In the genomic region with DNA sequence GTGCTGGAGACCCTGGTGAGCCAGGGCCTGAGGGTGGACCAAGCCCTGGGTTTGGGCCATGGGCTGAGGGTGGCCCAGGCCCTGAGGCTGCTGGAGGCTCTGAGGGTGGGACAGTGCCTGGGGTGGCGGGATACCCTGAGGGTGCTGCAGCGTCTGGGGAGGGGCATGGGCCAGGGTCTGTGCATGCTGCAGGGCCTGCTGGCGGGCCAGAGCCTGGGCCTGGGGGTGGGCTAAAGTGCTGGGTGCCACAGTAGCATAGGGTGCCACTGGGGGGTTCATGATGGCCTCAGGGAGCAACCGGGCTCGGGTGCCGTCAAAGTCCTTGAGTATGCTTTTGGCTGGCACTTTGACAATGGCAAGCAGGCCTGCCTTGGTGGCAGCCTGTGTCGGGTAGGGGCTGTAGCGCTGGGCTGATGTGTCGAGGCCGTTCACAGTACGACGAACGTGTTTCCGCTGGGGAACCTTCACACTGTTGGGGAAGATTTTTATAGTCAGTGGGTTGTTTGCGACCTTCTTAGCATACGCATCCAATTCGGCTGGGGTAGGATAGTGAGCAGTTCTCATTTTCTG, we compare ENCODE assay signal across 26 cellular contexts. TPM values are rescaled to one million over a fixed set of nuclear protein-coding genes. Genes with fewer than 3 reads are reported as not detected.
A peak's percentile ranks its signal among the peaks of the same experiment; 100 is the strongest.
DNase-seq lines count a peak whose midpoint lies in the region; TF ChIP-seq lines count a peak whose summit lies in the region.
"Had no signal": no experiment of that assay in that cellular context is flagged by ENCODE, and none has a peak within 500 bp of the region (broad histone marks: within the 10 kb centered on the region; RNA-seq: fewer than 3 reads in every experiment).

No MANE protein-coding gene starts in this region.

- H3K4me1 ChIP-seq in mesenchymal stem cell (ENCODE audit: control insufficient read depth, insufficient read depth, low read depth, low read length) (peaks cover 20% of the 10 kb centered on the region), adrenal gland (replicated peaks in 1 of 2) (peaks cover 0 to 5% of the 10 kb centered on the region in 2 donors)

- H3K27me3 ChIP-seq in mesenchymal stem cell (ENCODE audit: control insufficient read depth in 1 of 2, insufficient read depth in 1 of 2, low read length in 2 of 2) (no peaks in the 10 kb centered on the region), adrenal gland (no peaks in the 10 kb centered on the region)
- H3K27me3 ChIP-seq: right lobe of liver, testis had no signal

- H3K36me3 Mint-ChIP-seq in activated T-cell treated with anti-CD3 and anti-CD28 coated beads, Interleukin-2, amount 50 U/mL, for 24 hours (ENCODE audit: low read depth): peaks cover 84% of the 10 kb centered on the region
- H3K36me3 Mint-ChIP-seq in brain: peaks cover 26% of the 10 kb centered on the region

- H3K9me3 Mint-ChIP-seq in activated T-cell treated with anti-CD3 and anti-CD28 coated beads, Interleukin-2, amount 50 U/mL, for 24 hours: no peaks in the 10 kb centered on the region
- H3K9me3 Mint-ChIP-seq in brain: no peaks in the 10 kb centered on the region
- H3K9me3 Mint-ChIP-seq: activated CD4-positive, alpha-beta T cell treated with anti-CD3 and anti-CD28 coated beads, Interleukin-2, amount 10 ng/mL, durations not matched to agents 7 days and 5 days; activated naive CD8-positive, alpha-beta T cell treated with anti-CD3 and anti-CD28 coated beads, Interleukin-2, amount 10 ng/mL, durations not matched to agents 7 days and 5 days; activated T-helper 1 cell treated with anti-CD3 and anti-CD28 coated beads, Interleukin-12 subunit alpha, Interleukin-12 subunit beta, Interleukin-2, Interleukin-4 antibody, amounts not matched to agents 30 ng/mL and 10 ng/mL and 1 ng/mL, durations not matched to agents 14 hours and 24 hours and 36 hours; CD4-positive, CD25-positive, alpha-beta regulatory T cell; nephron had no signal

- peaks cover 30% of the 10 kb centered on the region for H3K79me1 ChIP-seq in mesenchymal stem cell (replicated peaks; ENCODE audit: low read length, poor library complexity, severe bottlenecking)

- no peak overlapping the region for H2BK12ac ChIP-seq in mesenchymal stem cell (ENCODE audit: low read length in 2 of 2)

- TF ChIP-seq POLR2A in adrenal gland (IDR thresholded peaks at IDR 0.05): no peak

- no peak overlapping the region for H2BK15ac ChIP-seq in mesenchymal stem cell (ENCODE audit: low read depth, poor library complexity, severe bottlenecking)

- no peak overlapping the region for H3K14ac ChIP-seq in mesenchymal stem cell (ENCODE audit: low read length in 2 of 2)

- H3K36me3 ChIP-seq in mesenchymal stem cell (ENCODE audit: control insufficient read depth in 1 of 2, insufficient read depth in 2 of 2, low read depth in 1 of 2, low read length in 2 of 2) (peaks cover 26 to 61% of the 10 kb centered on the region in 2 experiments), adrenal gland (replicated peaks in 1 of 2) (peaks cover 0 to 24% of the 10 kb centered on the region in 2 donors)

- peak overlapping the region; percentile 9 for H3K27ac Mint-ChIP-seq in activated T-cell treated with anti-CD3 and anti-CD28 coated beads, Interleukin-2, amount 50 U/mL, for 24 hours
- H3K27ac Mint-ChIP-seq in brain: peak overlapping the region in 3 of 5 experiments; percentile 2 to 75 (median 10)
- H3K27ac Mint-ChIP-seq: activated CD4-positive, alpha-beta T cell treated with anti-CD3 and anti-CD28 coated beads, Interleukin-2, amount 10 ng/mL, durations not matched to agents 7 days and 5 days; activated naive CD8-positive, alpha-beta T cell treated with anti-CD3 and anti-CD28 coated beads, Interleukin-2, amount 10 ng/mL, durations not matched to agents 7 days and 5 days; activated T-helper 1 cell treated with anti-CD3 and anti-CD28 coated beads, Interleukin-12 subunit alpha, Interleukin-12 subunit beta, Interleukin-2, Interleukin-4 antibody, amounts not matched to agents 30 ng/mL and 10 ng/mL and 1 ng/mL, durations not matched to agents 14 hours and 24 hours and 36 hours; nephron had no signal

- H3K4me3 Mint-ChIP-seq in activated T-cell treated with anti-CD3 and anti-CD28 coated beads, Interleukin-2, amount 50 U/mL, for 24 hours: no peak overlapping the region
- no peak overlapping the region for H3K4me3 Mint-ChIP-seq in brain
- H3K4me3 Mint-ChIP-seq: activated CD4-positive, alpha-beta T cell treated with anti-CD3 and anti-CD28 coated beads, Interleukin-2, amount 10 ng/mL, durations not matched to agents 7 days and 5 days; activated naive CD8-positive, alpha-beta T cell treated with anti-CD3 and anti-CD28 coated beads, Interleukin-2, amount 10 ng/mL, durations not matched to agents 7 days and 5 days; activated T-helper 1 cell treated with anti-CD3 and anti-CD28 coated beads, Interleukin-12 subunit alpha, Interleukin-12 subunit beta, Interleukin-2, Interleukin-4 antibody, amounts not matched to agents 30 ng/mL and 10 ng/mL and 1 ng/mL, durations not matched to agents 14 hours and 24 hours and 36 hours; CD4-positive, CD25-positive, alpha-beta regulatory T cell; nephron had no signal

- no peak overlapping the region for H3K23ac ChIP-seq in mesenchymal stem cell (ENCODE audit: low read length in 2 of 2)

- H4K8ac ChIP-seq in mesenchymal stem cell (ENCODE audit: low read length): no peak overlapping the region

- no peaks in the 10 kb centered on the region for H3K27me3 Mint-ChIP-seq in activated T-cell treated with anti-CD3 and anti-CD28 coated beads, Interleukin-2, amount 50 U/mL, for 24 hours
- no peaks in the 10 kb centered on the region for H3K27me3 Mint-ChIP-seq in brain
- H3K27me3 Mint-ChIP-seq: activated CD4-positive, alpha-beta T cell treated with anti-CD3 and anti-CD28 coated beads, Interleukin-2, amount 10 ng/mL, durations not matched to agents 7 days and 5 days; activated naive CD8-positive, alpha-beta T cell treated with anti-CD3 and anti-CD28 coated beads, Interleukin-2, amount 10 ng/mL, durations not matched to agents 7 days and 5 days; CD4-positive, CD25-positive, alpha-beta regulatory T cell had no signal

- H3K27ac ChIP-seq in mesenchymal stem cell (ENCODE audit: low read length, poor library complexity, severe bottlenecking): no peak overlapping the region
- peak overlapping the region; percentile 60 for H3K27ac ChIP-seq in substantia nigra (ENCODE audit: low read depth, low read length, poor library complexity, severe bottlenecking)
- no peak overlapping the region for H3K27ac ChIP-seq in adrenal gland
- H3K27ac ChIP-seq: right lobe of liver, testis, WERI-Rb-1 had no signal

- WGBS in mesenchymal stem cell: 95% methylated on average over 17 of the region's 17 CpGs
- WGBS in adrenal gland, 4 donors: 78 to 93% (median 85%) methylated on average over 10 to 17 of the region's 17 CpGs

- H3K4me2 ChIP-seq in mesenchymal stem cell (ENCODE audit: low read length, poor library complexity, severe bottlenecking): no peak overlapping the region

- H3K18ac ChIP-seq in mesenchymal stem cell (ENCODE audit: low read depth in 1 of 2, low read length in 2 of 2): no peak overlapping the region

- no peaks in the 10 kb centered on the region for H3K9me3 ChIP-seq in mesenchymal stem cell (ENCODE audit: control insufficient read depth, low read length)
- H3K9me3 ChIP-seq in adrenal gland (replicated peaks in 1 of 3): no peaks in the 10 kb centered on the region
- H3K9me3 ChIP-seq: lower lobe of right lung, right lobe of liver, testis had no signal

- H4K91ac ChIP-seq in mesenchymal stem cell (ENCODE audit: low read length): peak overlapping the region; percentile 22

- H2AFZ ChIP-seq in mesenchymal stem cell (ENCODE audit: low read depth, low read length): no peak overlapping the region

- H2AK5ac ChIP-seq in mesenchymal stem cell (ENCODE audit: low read length, severe bottlenecking): no peak overlapping the region

- no peak overlapping the region for H3K4ac ChIP-seq in mesenchymal stem cell (ENCODE audit: low read depth in 1 of 2, low read length in 2 of 2)

- H3K4me1 Mint-ChIP-seq in activated T-cell treated with anti-CD3 and anti-CD28 coated beads, Interleukin-2, amount 50 U/mL, for 24 hours (ENCODE audit: low read depth): peaks cover 17% of the 10 kb centered on the region
- H3K4me1 Mint-ChIP-seq in brain: peaks cover 25% of the 10 kb centered on the region

- H3K4me3 ChIP-seq in mesenchymal stem cell (ENCODE audit: insufficient read depth in 1 of 2, low read depth in 1 of 2, low read length in 2 of 2): no peak overlapping the region
- no peak overlapping the region for H3K4me3 ChIP-seq in adrenal gland
- H3K4me3 ChIP-seq: lower lobe of right lung, right lobe of liver, testis had no signal

- no peak overlapping the region for H2BK120ac ChIP-seq in mesenchymal stem cell (ENCODE audit: low read depth, low read length)

- intact Hi-C loops in adrenal gland (cut with DNase I): loop anchor here in 1 of 2 donors (10.0 kb wide), 2 partner anchors 85 to 155 kb away; a partner anchor contains a TSS

- no peak overlapping the region for H3K9ac ChIP-seq in mesenchymal stem cell (ENCODE audit: low read length)

- TF ChIP-seq CTCF in brain (conservative IDR thresholded peaks at IDR 0.05) (no peak), adrenal gland (IDR thresholded peaks at IDR 0.05) (no peak)

- H2BK5ac ChIP-seq in mesenchymal stem cell (ENCODE audit: low read depth, low read length, poor library complexity, severe bottlenecking): no peak overlapping the region

- no peak for DNase-seq in activated T-cell treated with anti-CD3 and anti-CD28 coated beads, Interleukin-2, amount 50 U/mL, for 24 hours
- no peak for DNase-seq in activated T-cell treated with anti-CD3 and anti-CD28 coated beads, Interleukin-2, amount 50 U/mL, for 48 hours
- no peak for DNase-seq in mesenchymal stem cell
- DNase-seq in substantia nigra (lab: John Stamatoyannopoulos, UW): peak in 1 of 49 donors; percentile 9
- DNase-seq in NCI-H526 treated with DMSO at 0.1 percent for 48 hours (lab: John Stamatoyannopoulos, UW): no peak
- no peak for DNase-seq in iPS-NIHi7 (ENCODE audit: extremely low spot score)
- DNase-seq in adrenal gland: no peak
- DNase-seq: 8988T; activated CD4-positive, alpha-beta T cell treated with anti-CD3 and anti-CD28 coated beads, Interleukin-2, amount 10 ng/mL, durations not matched to agents 7 days and 5 days; activated naive CD8-positive, alpha-beta T cell treated with anti-CD3 and anti-CD28 coated beads, Interleukin-2, amount 10 ng/mL, durations not matched to agents 7 days and 5 days; CD4-positive, CD25-positive, alpha-beta regulatory T cell; IMR-90; lower lobe of right lung; NCI-H1694; NCI-H2171; NCI-H524 treated with DMSO at 0.1 percent for 48 hours; right lobe of liver; SHP77; stimulated activated CD4-positive, alpha-beta T cell treated with anti-CD3 and anti-CD28 coated beads, Interleukin-15, amount 100 ng/mL, for 24 hours; stimulated activated naive CD4-positive, alpha-beta T cell treated with Interleukin-2 at 50 U/mL for 16 hours; T-helper 9 cell; testis; WERI-Rb-1 had no signal

RNA-seq across cellular contexts. Expression of a gene that starts 15.6 kb away (rescaled TPM):
- polyA plus RNA-seq in brain (ENCODE audit: insufficient read depth, low read depth, low replicate concordance): 53.8 TPM
- polyA plus RNA-seq in mesenchymal stem cell (2013, experiment 1 of 2): 57.0 TPM
- 52.8 TPM for polyA plus RNA-seq in mesenchymal stem cell (2013, experiment 2 of 2)
- 10 to 100 TPM in 7 of 8 donors, 1 to 10 TPM in 1; 8.2 to 50.5 (median 26.5) TPM for total RNA-seq in adrenal gland
- 10 to 100 TPM; 13.0 to 22.7 (median 17.9) TPM for polyA plus RNA-seq in adrenal gland

RNA-seq across cellular contexts. Expression of a gene that starts 30.8 kb away (rescaled TPM):
- 2.1 TPM for polyA plus RNA-seq in brain (ENCODE audit: insufficient read depth, low read depth, low replicate concordance)
- 2.2 TPM for polyA plus RNA-seq in mesenchymal stem cell (2013, experiment 1 of 2)
- 2.2 TPM for polyA plus RNA-seq in mesenchymal stem cell (2013, experiment 2 of 2)
- total RNA-seq in adrenal gland: 10 to 100 TPM in 1 of 8 donors, 1 to 10 TPM in 6, under 1 TPM in 1; 0.54 to 11.9 (median 5.4) TPM
- 10 to 100 TPM in 1 of 3 donors, 1 to 10 TPM in 2; 6.0 to 10.8 (median 6.6) TPM for polyA plus RNA-seq in adrenal gland

RNA-seq across cellular contexts. Expression of a gene that starts 33.3 kb away (rescaled TPM):
- polyA plus RNA-seq in brain (ENCODE audit: insufficient read depth, low read depth, low replicate concordance) (7.0 TPM), adrenal gland (10 to 100 TPM in 1 of 3 donors, 1 to 10 TPM in 2; 3.9 to 18.8 (median 6.8) TPM)
- 13.0 TPM for polyA plus RNA-seq in mesenchymal stem cell (2013, experiment 1 of 2)
- 12.6 TPM for polyA plus RNA-seq in mesenchymal stem cell (2013, experiment 2 of 2)
- total RNA-seq in adrenal gland: 10 to 100 TPM in 1 of 8 donors, 1 to 10 TPM in 6, under 1 TPM in 1; 0.52 to 12.6 (median 5.2) TPM
- polyA plus RNA-seq: CD4-positive, CD25-positive, alpha-beta regulatory T cell had no signal

RNA-seq across cellular contexts. Expression of a gene that starts 39.6 kb away (rescaled TPM):
- 1,609 TPM for polyA plus RNA-seq in brain (ENCODE audit: insufficient read depth, low read depth, low replicate concordance)
- 2,598 TPM for polyA plus RNA-seq in mesenchymal stem cell (2013, experiment 1 of 2)
- 2,575 TPM for polyA plus RNA-seq in mesenchymal stem cell (2013, experiment 2 of 2)
- 1,000 to 10,000 TPM in 4 of 8 donors, 100 to 1,000 TPM in 4; 135 to 1,266 (median 856) TPM for total RNA-seq in adrenal gland
- 100 to 1,000 TPM; 523 to 901 (median 672) TPM for polyA plus RNA-seq in adrenal gland

RNA-seq across cellular contexts. Expression of a gene that starts 41.7 kb away (rescaled TPM):
- polyA plus RNA-seq in brain (ENCODE audit: insufficient read depth, low read depth, low replicate concordance): 41.9 TPM
- 121 TPM for polyA plus RNA-seq in mesenchymal stem cell (2013, experiment 1 of 2)
- 126 TPM for polyA plus RNA-seq in mesenchymal stem cell (2013, experiment 2 of 2)
- 100 to 1,000 TPM; 121 to 332 (median 151) TPM for total RNA-seq in adrenal gland
- polyA plus RNA-seq in adrenal gland: 100 to 1,000 TPM; 114 to 195 (median 139) TPM
